In the genomic region with DNA sequence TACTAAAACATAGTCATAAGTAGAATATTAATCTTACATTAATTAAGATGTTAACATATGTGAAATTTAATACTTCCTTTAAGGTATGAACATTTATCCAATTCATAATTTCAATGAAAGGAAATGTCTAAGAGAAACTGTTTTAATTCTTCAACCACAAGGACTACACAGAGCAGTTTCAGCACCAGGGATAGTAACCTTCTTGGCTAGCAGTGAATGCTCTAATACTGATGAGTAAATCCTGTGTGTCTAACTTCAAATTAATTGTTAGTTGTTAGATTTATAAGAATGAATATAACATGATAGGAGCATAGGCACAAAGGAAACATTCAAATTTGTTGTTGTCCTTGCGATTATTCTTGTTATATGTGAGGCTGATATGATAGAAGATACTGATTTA, we compare ENCODE assay signal across 12 cellular contexts. TPM values are rescaled to one million over a fixed set of nuclear protein-coding genes. Genes with fewer than 3 reads are reported as not detected.
DNase-seq lines count a peak whose midpoint lies in the region; ATAC-seq, FAIRE-seq and TF ChIP-seq lines count a peak whose summit lies in the region.
"Had no signal": no experiment of that assay in that cellular context is flagged by ENCODE, and none has a peak within 500 bp of the region (broad histone marks: within the 10 kb centered on the region; RNA-seq: fewer than 3 reads in every experiment).

No MANE protein-coding gene starts in this region.

- H3K9me3 ChIP-seq in A549 = no peaks in the 10 kb centered on the region
- H3K9me3 ChIP-seq: spleen had no signal

- TF ChIP-seq EP300 in A549 (IDR thresholded peaks at IDR 0.05) = no peak

- ATAC-seq in A549 (no peak), GM19463 (IDR thresholded peaks at IDR 0.05; ENCODE audit: unreplicated experiment) (no peak), GM21447 (IDR thresholded peaks at IDR 0.05; ENCODE audit: unreplicated experiment) (no peak), Right ventricle myocardium inferior (no peak)

- TF ChIP-seq RAD21 in A549 (conservative IDR thresholded peaks at IDR 0.05 in 1 of 2, IDR thresholded peaks at IDR 0.05 in 1 of 2) = no peak

- no peak overlapping the region for H3K4me2 ChIP-seq in A549

- no peak for TF ChIP-seq POLR2A in A549 (IDR thresholded peaks at IDR 0.05; ENCODE audit: low read length)

- in situ Hi-C loops in KBM-7 (cut with MboI; ENCODE audit: low pct_unique_long_range_greater_than_20kb, low sequenced_read_pairs) = no loop called here

- WGBS in A549 (ENCODE audit: missing lambda C conversion rate) = 44% methylated on average over 1 of the region's 1 CpG

- CTCF ChIA-PET in A549 (lab: Yijun Ruan, JAX) = no interaction called here

- POLR2A ChIA-PET in A549 (lab: Yijun Ruan, JAX) = no interaction called here

- TF ChIP-seq CTCF in A549 (IDR thresholded peaks at IDR 0.05) = no peak

- FAIRE-seq in A549 (lab: Jason Lieb, UNC) = no peak
- FAIRE-seq in frontal cortex (lab: Jason Lieb, UNC) = peak; percentile 68

- H3K27ac ChIP-seq in A549 = no peak overlapping the region
- H3K27ac ChIP-seq: HL-60, spleen had no signal

- 0 out of 3 replicates have a peak, but pooled peaks cover 3% of the 10 kb centered on the region for H3K4me1 ChIP-seq in A549
- H3K4me1 ChIP-seq: spleen had no signal

- intact Hi-C loops in Right ventricle myocardium inferior (cut with DNase I) = no loop called here

- no peak overlapping the region for H3K4me3 ChIP-seq in A549
- H3K4me3 ChIP-seq: spleen had no signal

- DNase-seq in A549 (ENCODE audit: low read depth in 1 of 2, low spot score in 1 of 2) = peak in 1 of 2 experiments; percentile 25
- DNase-seq in KBM-7 = peak; percentile 17
- peak; percentile 69 for DNase-seq in amniotic epithelial cell (ENCODE audit: low read depth)
- DNase-seq in frontal cortex (ENCODE audit: low spot score in 2 of 2) = no peak
- no peak for DNase-seq in Right ventricle myocardium inferior (ENCODE audit: missing footprints)
- no peak for DNase-seq in GM19240 (ENCODE audit: insufficient read length, low spot score)
- DNase-seq: activated CD4-positive, alpha-beta T cell treated with anti-CD3 and anti-CD28 coated beads for 1 hour; NCI-H2029 treated with DMSO at 0.1 percent for 48 hours; spleen had no signal

TF ChIP-seq in A549, 52 proteins besides CTCF, POLR2A, EP300 and RAD21:
- no peak for TF ChIP-seq RCOR1 (IDR thresholded peaks at IDR 0.05; ENCODE audit: low read depth, low read length)
- no peak for TF ChIP-seq SREBF2 (IDR thresholded peaks at IDR 0.05)
- TF ChIP-seq ZC3H11A (IDR thresholded peaks at IDR 0.05) = no peak
- TF ChIP-seq HOXB13 (CRISPR knock-in tag; IDR thresholded peaks at IDR 0.05; ENCODE audit: low read depth) = no peak
- no peak for TF ChIP-seq ZSCAN20 (CRISPR knock-in tag; IDR thresholded peaks at IDR 0.05)
- no peak for TF ChIP-seq SMC3 (IDR thresholded peaks at IDR 0.05)
- TF ChIP-seq TP53 (CRISPR knock-in tag; IDR thresholded peaks at IDR 0.05) = no peak
- TF ChIP-seq JUNB (IDR thresholded peaks at IDR 0.05) = no peak
- TF ChIP-seq, protein P1, sequence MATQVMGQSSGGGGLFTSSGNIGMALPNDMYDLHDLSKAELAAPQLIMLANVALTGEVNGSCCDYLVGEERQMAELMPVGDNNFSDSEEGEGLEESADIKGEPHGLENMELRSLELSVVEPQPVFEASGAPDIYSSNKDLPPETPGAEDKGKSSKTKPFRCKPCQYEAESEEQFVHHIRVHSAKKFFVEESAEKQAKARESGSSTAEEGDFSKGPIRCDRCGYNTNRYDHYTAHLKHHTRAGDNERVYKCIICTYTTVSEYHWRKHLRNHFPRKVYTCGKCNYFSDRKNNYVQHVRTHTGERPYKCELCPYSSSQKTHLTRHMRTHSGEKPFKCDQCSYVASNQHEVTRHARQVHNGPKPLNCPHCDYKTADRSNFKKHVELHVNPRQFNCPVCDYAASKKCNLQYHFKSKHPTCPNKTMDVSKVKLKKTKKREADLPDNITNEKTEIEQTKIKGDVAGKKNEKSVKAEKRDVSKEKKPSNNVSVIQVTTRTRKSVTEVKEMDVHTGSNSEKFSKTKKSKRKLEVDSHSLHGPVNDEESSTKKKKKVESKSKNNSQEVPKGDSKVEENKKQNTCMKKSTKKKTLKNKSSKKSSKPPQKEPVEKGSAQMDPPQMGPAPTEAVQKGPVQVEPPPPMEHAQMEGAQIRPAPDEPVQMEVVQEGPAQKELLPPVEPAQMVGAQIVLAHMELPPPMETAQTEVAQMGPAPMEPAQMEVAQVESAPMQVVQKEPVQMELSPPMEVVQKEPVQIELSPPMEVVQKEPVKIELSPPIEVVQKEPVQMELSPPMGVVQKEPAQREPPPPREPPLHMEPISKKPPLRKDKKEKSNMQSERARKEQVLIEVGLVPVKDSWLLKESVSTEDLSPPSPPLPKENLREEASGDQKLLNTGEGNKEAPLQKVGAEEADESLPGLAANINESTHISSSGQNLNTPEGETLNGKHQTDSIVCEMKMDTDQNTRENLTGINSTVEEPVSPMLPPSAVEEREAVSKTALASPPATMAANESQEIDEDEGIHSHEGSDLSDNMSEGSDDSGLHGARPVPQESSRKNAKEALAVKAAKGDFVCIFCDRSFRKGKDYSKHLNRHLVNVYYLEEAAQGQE (IDR thresholded peaks at IDR 0.05) = peak; percentile 93
- peak; percentile 67; the same call in 1 of the 2 replicates for TF ChIP-seq EHMT2 (IDR thresholded peaks at IDR 0.05; ENCODE audit: low read depth)
- no peak for TF ChIP-seq FOSL2 (IDR thresholded peaks at IDR 0.05)
- TF ChIP-seq FOSL2 (CRISPR knock-in tag; IDR thresholded peaks at IDR 0.05) = no peak

RNA-seq across cellular contexts. Expression of a gene that starts 15.6 kb away (rescaled TPM):
- polyA plus RNA-seq in A549 (2011; rRNA removed) (11.8 and 12.3 TPM in 2 replicates), A549 (2017; fragmentation: RNase III; extraction: RNeasy Plus Mini Kit Qiagen cat#74134 plus additional on column Dnase treatment) (3.5 to 4.2 TPM (median 4.1 TPM) in 3 replicates)
- polyA plus RNA-seq in A549 (2012; cell fraction: cytosol; rRNA removed) = 1.6 and 1.9 TPM in 2 replicates
- 2.6 and 4.4 TPM in 2 replicates for polyA plus RNA-seq in A549 (2012; cell fraction: nucleus; rRNA removed)
- polyA minus RNA-seq in A549 (2011; rRNA and poly(A)+ RNA removed) = 23.6 and 30.8 TPM in 2 replicates
- total RNA-seq in frontal cortex (209 TPM), Right ventricle myocardium inferior (17.2 TPM)

Comparison
In these comparisons a context has a peak if more than half of its experiments do, and no peak if none do; other contexts are left out.
1. DNase-seq: peak in KBM-7 (single experiment) and amniotic epithelial cell (single experiment); none in frontal cortex (0 of 2), Right ventricle myocardium inferior (single experiment) and GM19240 (single experiment).
2. RNA of a gene that starts 15.6 kb away (total RNA-seq): 209 TPM in frontal cortex (single experiment); 17.2 TPM in Right ventricle myocardium inferior (single experiment); every median in the first group is over 10 times any median in the second.